Comparison of ENCODE assay signal across 23 cellular contexts in the genomic region with DNA sequence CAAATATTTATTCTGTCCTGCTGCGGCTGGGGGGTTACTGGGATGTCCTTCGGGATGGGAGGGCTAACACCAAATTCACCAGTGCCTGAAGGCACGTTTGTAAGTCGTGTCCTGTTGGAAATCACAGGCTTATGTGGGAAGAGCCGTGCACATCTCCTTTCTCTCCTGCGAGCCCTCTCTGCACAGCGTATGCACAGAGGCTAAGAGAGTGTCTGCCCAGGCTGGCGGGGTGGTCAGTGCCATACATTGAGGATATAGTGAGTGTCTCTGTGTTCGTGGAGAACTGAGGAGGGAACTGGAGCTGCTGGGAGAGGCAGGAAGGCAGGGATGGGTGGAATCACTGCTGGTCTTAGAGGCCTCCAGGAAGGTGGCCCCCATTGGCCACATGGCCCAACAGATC.
"Had no signal": no experiment of that assay in that cellular context is flagged by ENCODE, and none has a peak within 500 bp of the region (broad histone marks: within the 10 kb centered on the region; RNA-seq: fewer than 3 reads in every experiment).

No MANE protein-coding gene starts in this region.

- H3K27ac ChIP-seq: adrenal gland, lower lobe of right lung, prostate gland, suprapubic skin had no signal

- H3K36me3 ChIP-seq: adrenal gland, lower lobe of right lung, prostate gland, suprapubic skin, transverse colon had no signal

- DNase-seq: activated CD4-positive, alpha-beta T cell treated with anti-CD3 and anti-CD28 coated beads, Interleukin-2, amount 50 U/mL, for 1 hour; activated CD8-positive, alpha-beta memory T cell treated with anti-CD3 and anti-CD28 coated beads, Interleukin-2, amount 50 U/mL, for 4 hours; activated effector memory CD4-positive, alpha-beta T cell treated with Interleukin-2 at 50 U/mL for 16 hours; activated T-cell treated with anti-CD3 and anti-CD28 coated beads, Interleukin-2, amount 50 U/mL, for 4 hours; adrenal gland; cerebellar nuclear complex; cortex of kidney; effector CD4-positive, alpha-beta T cell; lower lobe of right lung; stimulated activated CD4-positive, alpha-beta T cell treated with anti-CD3 and anti-CD28 coated beads, Interleukin-2, amount 100 ng/mL, for 24 hours; T1000; transverse colon had no signal

- H3K9me3 ChIP-seq: adrenal gland, lower lobe of right lung, prostate gland, right atrium auricular region, suprapubic skin, transverse colon had no signal

- H3K4me1 ChIP-seq: adrenal gland, lower lobe of right lung, prostate gland had no signal

- H3K9me3 Mint-ChIP-seq: activated naive CD4-positive, alpha-beta T cell treated with anti-CD3 and anti-CD28 coated beads, Interleukin-2, amount 50 U/mL, for 24 hours; activated T-cell treated with anti-CD3 and anti-CD28 coated beads, Interleukin-2, amount 50 U/mL, for 4 hours; natural killer cell treated with Interleukin-12 subunit alpha and Interleukin-12 subunit beta and Interleukin-15 and Interleukin-18, amount 100 ng/mL, for 72 hours; stimulated activated naive CD8-positive, alpha-beta T cell treated with anti-CD3 and anti-CD28 coated beads, Interleukin-15, Interleukin-2, amounts not matched to agents 100 ng/mL and 50 ng/mL, for 24 hours had no signal

- H3K27me3 ChIP-seq: adrenal gland, right atrium auricular region, suprapubic skin, transverse colon had no signal

- ATAC-seq: activated CD4-positive, CD25-positive, alpha-beta regulatory T cell treated with anti-CD3 and anti-CD28 coated beads, Interleukin-2, amount 50 U/mL, for 24 hours; activated T-cell treated with anti-CD3 and anti-CD28 coated beads, Interleukin-2, amount 50 U/mL, for 4 hours; lower lobe of right lung; natural killer cell treated with Interleukin-12 subunit alpha and Interleukin-12 subunit beta and Interleukin-15 and Interleukin-18, amount 100 ng/mL, for 72 hours had no signal

- FAIRE-seq: astrocyte, bronchial epithelial cell, frontal cortex, keratinocyte had no signal

- H3K4me3 ChIP-seq: adrenal gland, lower lobe of right lung, prostate gland, right atrium auricular region, suprapubic skin, transverse colon had no signal

- H3K4me3 Mint-ChIP-seq: activated naive CD4-positive, alpha-beta T cell treated with anti-CD3 and anti-CD28 coated beads, Interleukin-2, amount 50 U/mL, for 24 hours; activated T-cell treated with anti-CD3 and anti-CD28 coated beads, Interleukin-2, amount 50 U/mL, for 4 hours; natural killer cell treated with Interleukin-12 subunit alpha and Interleukin-12 subunit beta and Interleukin-15 and Interleukin-18, amount 100 ng/mL, for 72 hours; stimulated activated naive CD8-positive, alpha-beta T cell treated with anti-CD3 and anti-CD28 coated beads, Interleukin-15, Interleukin-2, amounts not matched to agents 100 ng/mL and 50 ng/mL, for 24 hours had no signal

- H3K27me3 Mint-ChIP-seq: activated naive CD4-positive, alpha-beta T cell treated with anti-CD3 and anti-CD28 coated beads, Interleukin-2, amount 50 U/mL, for 24 hours had no signal

- H3K36me3 Mint-ChIP-seq: activated naive CD4-positive, alpha-beta T cell treated with anti-CD3 and anti-CD28 coated beads, Interleukin-2, amount 50 U/mL, for 24 hours; natural killer cell treated with Interleukin-12 subunit alpha and Interleukin-12 subunit beta and Interleukin-15 and Interleukin-18, amount 100 ng/mL, for 72 hours had no signal

- H3K27ac Mint-ChIP-seq: activated naive CD4-positive, alpha-beta T cell treated with anti-CD3 and anti-CD28 coated beads, Interleukin-2, amount 50 U/mL, for 24 hours; natural killer cell treated with Interleukin-12 subunit alpha and Interleukin-12 subunit beta and Interleukin-15 and Interleukin-18, amount 100 ng/mL, for 72 hours; stimulated activated naive CD8-positive, alpha-beta T cell treated with anti-CD3 and anti-CD28 coated beads, Interleukin-15, Interleukin-2, amounts not matched to agents 100 ng/mL and 50 ng/mL, for 24 hours had no signal
